Comparison of ENCODE assay signal across 8 cellular contexts in the genomic region with DNA sequence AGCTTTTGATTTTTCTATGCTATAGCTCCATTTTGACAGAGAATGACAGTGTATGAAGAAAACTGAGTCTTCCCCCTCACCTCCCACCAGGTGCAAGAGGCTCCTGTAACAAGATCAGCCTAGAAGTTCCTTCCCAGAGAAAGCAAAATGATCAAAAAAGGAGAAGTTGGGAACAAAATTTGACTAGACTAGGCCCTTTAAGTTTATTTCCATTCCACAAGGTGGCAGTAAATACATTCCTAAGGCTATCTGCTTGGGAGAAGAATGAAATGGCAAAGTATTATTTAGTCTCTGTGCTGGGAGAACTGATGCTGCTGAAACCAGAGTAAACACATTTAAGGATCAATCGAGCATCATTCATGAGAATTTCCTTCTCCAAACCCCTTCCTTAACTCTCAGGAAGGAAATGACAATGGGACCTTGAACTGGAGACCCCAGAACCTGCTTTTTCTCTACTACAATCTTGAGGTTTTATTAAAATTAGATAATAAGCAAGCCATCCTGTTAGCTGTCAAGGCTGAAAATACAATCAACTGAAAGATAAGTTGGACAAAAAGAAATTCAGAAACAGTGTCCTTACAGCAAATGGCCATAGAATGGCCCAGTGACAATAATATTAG.
DNase-seq lines count a peak whose midpoint lies in the region; ATAC-seq and TF ChIP-seq lines count a peak whose summit lies in the region.

No MANE protein-coding gene starts in this region.

- H3K9ac ChIP-seq in parathyroid adenoma = no peak overlapping the region

- CTCF ChIA-PET in CD8-positive, alpha-beta T cell (lab: Charles Lee) = interaction anchor here (0.7 to 3.4 kb wide), 4 partner anchors 36 to 837 kb away, joined by 3 to 27 read pairs (median 4); no protein-coding TSS in a partner anchor
- CTCF ChIA-PET in activated CD4-positive, alpha-beta memory T cell treated with anti-CD3 and anti-CD28 coated beads, Interleukin-2, amount 10 ng/mL, durations not matched to agents 7 days and 5 days (lab: Charles Lee) = interaction anchor here (1.4 to 1.5 kb wide), 2 partner anchors 12 to 838 kb away, joined by 4 to 8 read pairs; no protein-coding TSS in a partner anchor

- H3K9me3 Mint-ChIP-seq in CD8-positive, alpha-beta T cell = no peaks in the 10 kb centered on the region
- no peaks in the 10 kb centered on the region for H3K9me3 Mint-ChIP-seq in activated CD4-positive, alpha-beta memory T cell treated with anti-CD3 and anti-CD28 coated beads, Interleukin-2, amount 10 ng/mL, durations not matched to agents 7 days and 5 days
- no peaks in the 10 kb centered on the region for H3K9me3 Mint-ChIP-seq in stimulated activated memory B cell treated with anti-CD40 and anti-IgM and Interleukin-4, amounts not matched to agents 10 μg/mL and 1 μg/mL and 100 μg/mL, for 72 hours

- H3K27me3 ChIP-seq in CD8-positive, alpha-beta T cell (ENCODE audit: insufficient read depth, low read length) = no peaks in the 10 kb centered on the region
- no peaks in the 10 kb centered on the region for H3K27me3 ChIP-seq in parathyroid adenoma (ENCODE audit: control insufficient read depth, insufficient read depth, low read length)

- peak; percentile 38 for TF ChIP-seq CTCF in CD8-positive, alpha-beta T cell (IDR thresholded peaks at IDR 0.05)
- peak; percentile 75 for TF ChIP-seq CTCF in fibroblast of mammary gland (conservative IDR thresholded peaks at IDR 0.05; ENCODE audit: control insufficient read depth, insufficient read depth, low read depth, low read length)
- peak; percentile 36 for TF ChIP-seq CTCF in parathyroid adenoma (IDR thresholded peaks at IDR 0.05)

- no peak for DNase-seq in CD8-positive, alpha-beta T cell
- DNase-seq in HPDE6-E6E7 (ENCODE audit: extremely low spot score) = peak; percentile 32
- DNase-seq in SIG-M5 treated with dmso at 0.1 percent for 504 hours (lab: John Stamatoyannopoulos, UW; ENCODE audit: unreplicated experiment) = peak; percentile 65
- DNase-seq in fibroblast of mammary gland (ENCODE audit: low read depth) = peak; percentile 80
- no peak for DNase-seq in activated CD4-positive, alpha-beta memory T cell treated with anti-CD3 and anti-CD28 coated beads, Interleukin-2, amount 10 ng/mL, durations not matched to agents 7 days and 5 days

- no peaks in the 10 kb centered on the region for H3K9me3 ChIP-seq in CD8-positive, alpha-beta T cell (ENCODE audit: low read length)
- H3K9me3 ChIP-seq in parathyroid adenoma (ENCODE audit: control insufficient read depth, low read length) = no peaks in the 10 kb centered on the region

- no peak overlapping the region for H3K27ac ChIP-seq in CD8-positive, alpha-beta T cell (ENCODE audit: low read depth, low read length)
- no peak overlapping the region for H3K27ac ChIP-seq in parathyroid adenoma

- no peak overlapping the region for H3K4me3 Mint-ChIP-seq in CD8-positive, alpha-beta T cell
- no peak overlapping the region for H3K4me3 Mint-ChIP-seq in activated CD4-positive, alpha-beta memory T cell treated with anti-CD3 and anti-CD28 coated beads, Interleukin-2, amount 10 ng/mL, durations not matched to agents 7 days and 5 days
- H3K4me3 Mint-ChIP-seq in stimulated activated memory B cell treated with anti-CD40 and anti-IgM and Interleukin-4, amounts not matched to agents 10 μg/mL and 1 μg/mL and 100 μg/mL, for 72 hours = no peak overlapping the region

- intact Hi-C loops in CD8-positive, alpha-beta T cell (cut with DNase I, micrococcal nuclease) = loop anchor here in 1 of 2 experiments (1.0 kb wide), 1 partner anchor 837 kb away; no protein-coding TSS in a partner anchor

- no peak overlapping the region for H2AFZ ChIP-seq in parathyroid adenoma

- no peaks in the 10 kb centered on the region for H3K36me3 Mint-ChIP-seq in CD8-positive, alpha-beta T cell
- H3K36me3 Mint-ChIP-seq in activated CD4-positive, alpha-beta memory T cell treated with anti-CD3 and anti-CD28 coated beads, Interleukin-2, amount 10 ng/mL, durations not matched to agents 7 days and 5 days (ENCODE audit: low read depth) = no peaks in the 10 kb centered on the region
- no peaks in the 10 kb centered on the region for H3K36me3 Mint-ChIP-seq in stimulated activated memory B cell treated with anti-CD40 and anti-IgM and Interleukin-4, amounts not matched to agents 10 μg/mL and 1 μg/mL and 100 μg/mL, for 72 hours

- POLR2A ChIA-PET in CD8-positive, alpha-beta T cell (lab: Charles Lee) = no interaction called here
- POLR2A ChIA-PET in activated CD4-positive, alpha-beta memory T cell treated with anti-CD3 and anti-CD28 coated beads, Interleukin-2, amount 10 ng/mL, durations not matched to agents 7 days and 5 days (lab: Charles Lee) = no interaction called here

- no peak overlapping the region for H3K4me2 ChIP-seq in parathyroid adenoma (ENCODE audit: low read length)

- H3K4me1 ChIP-seq in CD8-positive, alpha-beta T cell (ENCODE audit: insufficient read depth, low read length) = no peaks in the 10 kb centered on the region
- no peaks in the 10 kb centered on the region for H3K4me1 ChIP-seq in parathyroid adenoma

- no peaks in the 10 kb centered on the region for H3K79me2 ChIP-seq in parathyroid adenoma

- no peak for ATAC-seq in CD8-positive, alpha-beta T cell
- ATAC-seq in stimulated activated memory B cell treated with anti-CD40 and anti-IgM and Interleukin-4, amounts not matched to agents 10 μg/mL and 1 μg/mL and 100 μg/mL, for 72 hours = no peak
- ATAC-seq in GM21717 (IDR thresholded peaks at IDR 0.05; ENCODE audit: unreplicated experiment) = no peak

- H3K27ac Mint-ChIP-seq in CD8-positive, alpha-beta T cell = no peak overlapping the region
- H3K27ac Mint-ChIP-seq in activated CD4-positive, alpha-beta memory T cell treated with anti-CD3 and anti-CD28 coated beads, Interleukin-2, amount 10 ng/mL, durations not matched to agents 7 days and 5 days = no peak overlapping the region
- H3K27ac Mint-ChIP-seq in stimulated activated memory B cell treated with anti-CD40 and anti-IgM and Interleukin-4, amounts not matched to agents 10 μg/mL and 1 μg/mL and 100 μg/mL, for 72 hours = no peak overlapping the region

- H3K4me1 Mint-ChIP-seq in CD8-positive, alpha-beta T cell (ENCODE audit: low read depth) = peaks cover 7% of the 10 kb centered on the region
- peaks cover 8% of the 10 kb centered on the region for H3K4me1 Mint-ChIP-seq in activated CD4-positive, alpha-beta memory T cell treated with anti-CD3 and anti-CD28 coated beads, Interleukin-2, amount 10 ng/mL, durations not matched to agents 7 days and 5 days
- no peaks in the 10 kb centered on the region for H3K4me1 Mint-ChIP-seq in stimulated activated memory B cell treated with anti-CD40 and anti-IgM and Interleukin-4, amounts not matched to agents 10 μg/mL and 1 μg/mL and 100 μg/mL, for 72 hours

- H3K4me3 ChIP-seq in CD8-positive, alpha-beta T cell (ENCODE audit: low read depth, low read length) = no peak overlapping the region
- H3K4me3 ChIP-seq in fibroblast of mammary gland (ENCODE audit: control insufficient read depth, low read depth, low read length) = no peak overlapping the region
- no peak overlapping the region for H3K4me3 ChIP-seq in parathyroid adenoma (ENCODE audit: low read depth, low read length)

- H3K27me3 Mint-ChIP-seq in CD8-positive, alpha-beta T cell (ENCODE audit: low read depth) = no peaks in the 10 kb centered on the region
- no peaks in the 10 kb centered on the region for H3K27me3 Mint-ChIP-seq in activated CD4-positive, alpha-beta memory T cell treated with anti-CD3 and anti-CD28 coated beads, Interleukin-2, amount 10 ng/mL, durations not matched to agents 7 days and 5 days
- H3K27me3 Mint-ChIP-seq in stimulated activated memory B cell treated with anti-CD40 and anti-IgM and Interleukin-4, amounts not matched to agents 10 μg/mL and 1 μg/mL and 100 μg/mL, for 72 hours = no peaks in the 10 kb centered on the region

- no peaks in the 10 kb centered on the region for H3K36me3 ChIP-seq in CD8-positive, alpha-beta T cell (ENCODE audit: insufficient read depth, low read length)
- H3K36me3 ChIP-seq in parathyroid adenoma (ENCODE audit: control insufficient read depth, insufficient read depth, low read length) = no peaks in the 10 kb centered on the region

Comparison
In these comparisons a context has a peak if more than half of its experiments do, and no peak if none do; other contexts are left out.
1. DNase-seq: peak in HPDE6-E6E7 (single experiment), SIG-M5 treated with dmso at 0.1 percent for 504 hours (single experiment) and fibroblast of mammary gland (single experiment); none in CD8-positive, alpha-beta T cell (0 of 7) and activated CD4-positive, alpha-beta memory T cell treated with anti-CD3 and anti-CD28 coated beads, Interleukin-2, amount 10 ng/mL, durations not matched to agents 7 days and 5 days (single experiment).
2. Peak in every context shown above with its lines, with median percentiles within 50 percentile points of each other: CTCF ChIP-seq.